In genomic region chr13:44116562-44117315, GRCh38 we compare ENCODE assay signal across 1 cellular context.
TF ChIP-seq lines count a peak whose summit lies in the region.

No MANE protein-coding gene starts in this region.

TF ChIP-seq in IMR-90, 13 proteins besides CTCF, POLR2A, EP300 and RAD21 (continued from another document):
- TF ChIP-seq MXI1 (IDR thresholded peaks at IDR 0.05; ENCODE audit: borderline replicate concordance, low read depth, low read length): no peak
- no peak for TF ChIP-seq RFX5 (IDR thresholded peaks at IDR 0.05; ENCODE audit: low read depth, low read length)
- TF ChIP-seq USF2 (IDR thresholded peaks at IDR 0.05; ENCODE audit: low read depth, low read length): no peak
- no peak for TF ChIP-seq FOS (IDR thresholded peaks at IDR 0.05; ENCODE audit: low read depth, low read length)
- no peak for TF ChIP-seq BHLHE40 (IDR thresholded peaks at IDR 0.05; ENCODE audit: low read depth, low read length)
- TF ChIP-seq MAZ (IDR thresholded peaks at IDR 0.05; ENCODE audit: borderline replicate concordance, low read depth, low read length): no peak
- no peak for TF ChIP-seq CEBPB (IDR thresholded peaks at IDR 0.05; ENCODE audit: low read depth, low read length)
